Comparison of ENCODE assay signal across 27 cellular contexts in genomic region chr10:64101611-64102263, GRCh38.
"Had no signal": no experiment of that assay in that cellular context is flagged by ENCODE, and none has a peak within 500 bp of the region (broad histone marks: within the 10 kb centered on the region; RNA-seq: fewer than 3 reads in every experiment).

No MANE protein-coding gene starts in this region.

- H3K27ac ChIP-seq: epithelial cell of prostate, esophagus squamous epithelium, gastroesophageal sphincter, lower lobe of right lung, neutrophil, ovary, sigmoid colon, suprapubic skin, tibial artery had no signal

- H3K9me3 ChIP-seq: esophagus squamous epithelium, gastroesophageal sphincter, lower lobe of right lung, neutrophil, ovary, sigmoid colon, suprapubic skin, tibial artery had no signal

- H3K27me3 ChIP-seq: esophagus squamous epithelium, gastroesophageal sphincter, neutrophil, ovary, sigmoid colon, suprapubic skin, tibial artery had no signal

- ATAC-seq: activated T-cell treated with anti-CD3 and anti-CD28 coated beads, Interleukin-2, amount 50 U/mL, for 4 hours; activated T-helper 17 cell treated with anti-CD3 and anti-CD28 coated beads, Interleukin-2, amount 50 U/mL, for 72 hours; gastroesophageal sphincter; lower lobe of right lung; stimulated activated memory B cell treated with anti-CD40 and anti-IgM and Interleukin-4, amounts not matched to agents 10 μg/mL and 1 μg/mL and 100 μg/mL, for 72 hours had no signal

- H3K36me3 ChIP-seq: esophagus squamous epithelium, gastroesophageal sphincter, lower lobe of right lung, neutrophil, ovary, sigmoid colon, suprapubic skin, tibial artery had no signal

- DNase-seq: activated CD4-positive, alpha-beta memory T cell treated with anti-CD3 and anti-CD28 coated beads, Interleukin-2, amount 10 ng/mL, durations not matched to agents 7 days and 5 days; activated CD4-positive, alpha-beta T cell treated with anti-CD3 and anti-CD28 coated beads, Interleukin-2, amount 10 ng/mL, durations not matched to agents 7 days and 5 days; activated CD4-positive, CD25-positive, alpha-beta regulatory T cell treated with anti-CD3 and anti-CD28 coated beads, Interleukin-2, amount 50 U/mL, for 72 hours; activated CD8-positive, alpha-beta memory T cell treated with anti-CD3 and anti-CD28 coated beads, Interleukin-2, amount 50 U/mL, for 48 hours; activated gamma-delta T cell treated with Interleukin-2 at 50 U/mL for 16 hours; activated naive CD4-positive, alpha-beta T cell treated with anti-CD3 and anti-CD28 coated beads, Interleukin-2, amount 50 U/mL, for 16 hours; activated T-cell treated with anti-CD3 and anti-CD28 coated beads, Interleukin-2, amount 50 U/mL, for 4 hours; amniotic stem cell; esophagus squamous epithelium; hypothalamus; immature natural killer cell; kidney; lower lobe of right lung; mesendoderm; nephron progenitor cell; ovary; retina; sigmoid colon; stimulated activated CD4-positive, alpha-beta T cell treated with anti-CD3 and anti-CD28 coated beads, Interleukin-4, amount 100 ng/mL, for 24 hours; T-helper 2 cell; tibial artery had no signal

- H3K4me3 ChIP-seq: esophagus squamous epithelium, gastroesophageal sphincter, lower lobe of right lung, ovary, sigmoid colon, suprapubic skin, tibial artery had no signal

- H3K4me1 ChIP-seq: esophagus squamous epithelium, gastroesophageal sphincter, lower lobe of right lung, sigmoid colon, suprapubic skin, tibial artery had no signal
